ENCODE assay signal across 1 cellular context in genomic region chr10:15436696-15437095, GRCh38.
TF ChIP-seq lines count a peak whose summit lies in the region.

No MANE protein-coding gene starts in this region.

TF ChIP-seq in K562, 482 proteins besides CTCF, POLR2A, EP300 and RAD21 (continued from another document):
- TF ChIP-seq JUN (IDR thresholded peaks at IDR 0.05; ENCODE audit: borderline replicate concordance, low read depth, low read length) (peak; percentile 74), JUN (CRISPR knock-in tag; IDR thresholded peaks at IDR 0.05; ENCODE audit: borderline replicate concordance) (no peak), ZNF184 (CRISPR knock-in tag; IDR thresholded peaks at IDR 0.05) (no peak), RBM25 (IDR thresholded peaks at IDR 0.05; ENCODE audit: low read depth, low read length, severe bottlenecking) (no peak), ZSCAN32 (CRISPR knock-in tag; IDR thresholded peaks at IDR 0.05) (no peak), ESRRA (IDR thresholded peaks at IDR 0.05; ENCODE audit: borderline replicate concordance, low read depth) (no peak), ARID1B (IDR thresholded peaks at IDR 0.05) (peak; percentile 8; the same call in 1 of the 2 replicates), RFX1 (IDR thresholded peaks at IDR 0.05) (no peak), MLX (CRISPR knock-in tag; conservative IDR thresholded peaks at IDR 0.05) (no peak), SMARCE1 (IDR thresholded peaks at IDR 0.05) (peak; percentile 30; the same call in 1 of the 2 replicates), CBFA2T3 (IDR thresholded peaks at IDR 0.05) (peak; percentile 38; the same call in 1 of the 2 replicates), FOSL1 (tag; conservative IDR thresholded peaks at IDR 0.05) (peak; percentile 68), SIRT6 (IDR thresholded peaks at IDR 0.05; ENCODE audit: low read depth, low read length) (no peak), ETV1 (tag; conservative IDR thresholded peaks at IDR 0.05; ENCODE audit: low read depth) (no peak), SETDB1 (IDR thresholded peaks at IDR 0.05; ENCODE audit: low read length) (no peak), SMAD3 (CRISPR knock-in tag; conservative IDR thresholded peaks at IDR 0.05) (no peak), ETS2 (tag; IDR thresholded peaks at IDR 0.05; ENCODE audit: borderline replicate concordance, poor library complexity, severe bottlenecking) (no peak), ZNF24 (IDR thresholded peaks at IDR 0.05) (no peak), L3MBTL2 (IDR thresholded peaks at IDR 0.05) (no peak), ZNF444 (CRISPR knock-in tag; IDR thresholded peaks at IDR 0.05) (no peak), POLR2G (IDR thresholded peaks at IDR 0.05; ENCODE audit: low read depth, low read length) (no peak), GABPA (tag; conservative IDR thresholded peaks at IDR 0.05; ENCODE audit: low read depth) (no peak), ZNF41 (CRISPR knock-in tag; conservative IDR thresholded peaks at IDR 0.05) (no peak), SRF (CRISPR knock-in tag; IDR thresholded peaks at IDR 0.05) (no peak), HNRNPUL1 (IDR thresholded peaks at IDR 0.05; ENCODE audit: low read length) (no peak), HLTF (IDR thresholded peaks at IDR 0.05) (no peak), NFE2 (IDR thresholded peaks at IDR 0.05; ENCODE audit: low read depth) (no peak), PURB (CRISPR knock-in tag; IDR thresholded peaks at IDR 0.05; ENCODE audit: low read depth) (no peak), RNF2 (IDR thresholded peaks at IDR 0.05) (no peak), XRCC3 (IDR thresholded peaks at IDR 0.05) (no peak), NONO (IDR thresholded peaks at IDR 0.05; ENCODE audit: low read depth in 2 of 2, low read length in 1 of 2) (no peak), SAFB (IDR thresholded peaks at IDR 0.05; ENCODE audit: borderline replicate concordance, low read depth, low read length) (no peak), RHOXF2B (CRISPR knock-in tag; conservative IDR thresholded peaks at IDR 0.05) (no peak), HOXB6 (CRISPR knock-in tag; IDR thresholded peaks at IDR 0.05; ENCODE audit: borderline replicate concordance) (no peak), HNRNPH1 (optimal IDR thresholded peaks at IDR 0.05; ENCODE audit: low read depth, low read length) (no peak), CBFB (CRISPR knock-in tag; IDR thresholded peaks at IDR 0.05) (no peak), ZNF354B (CRISPR knock-in tag; IDR thresholded peaks at IDR 0.05) (no peak), ZBED1 (IDR thresholded peaks at IDR 0.05) (no peak), MED1 (CRISPR knock-in tag; IDR thresholded peaks at IDR 0.05; ENCODE audit: borderline replicate concordance) (no peak)
- TF ChIP-seq, protein P1, sequence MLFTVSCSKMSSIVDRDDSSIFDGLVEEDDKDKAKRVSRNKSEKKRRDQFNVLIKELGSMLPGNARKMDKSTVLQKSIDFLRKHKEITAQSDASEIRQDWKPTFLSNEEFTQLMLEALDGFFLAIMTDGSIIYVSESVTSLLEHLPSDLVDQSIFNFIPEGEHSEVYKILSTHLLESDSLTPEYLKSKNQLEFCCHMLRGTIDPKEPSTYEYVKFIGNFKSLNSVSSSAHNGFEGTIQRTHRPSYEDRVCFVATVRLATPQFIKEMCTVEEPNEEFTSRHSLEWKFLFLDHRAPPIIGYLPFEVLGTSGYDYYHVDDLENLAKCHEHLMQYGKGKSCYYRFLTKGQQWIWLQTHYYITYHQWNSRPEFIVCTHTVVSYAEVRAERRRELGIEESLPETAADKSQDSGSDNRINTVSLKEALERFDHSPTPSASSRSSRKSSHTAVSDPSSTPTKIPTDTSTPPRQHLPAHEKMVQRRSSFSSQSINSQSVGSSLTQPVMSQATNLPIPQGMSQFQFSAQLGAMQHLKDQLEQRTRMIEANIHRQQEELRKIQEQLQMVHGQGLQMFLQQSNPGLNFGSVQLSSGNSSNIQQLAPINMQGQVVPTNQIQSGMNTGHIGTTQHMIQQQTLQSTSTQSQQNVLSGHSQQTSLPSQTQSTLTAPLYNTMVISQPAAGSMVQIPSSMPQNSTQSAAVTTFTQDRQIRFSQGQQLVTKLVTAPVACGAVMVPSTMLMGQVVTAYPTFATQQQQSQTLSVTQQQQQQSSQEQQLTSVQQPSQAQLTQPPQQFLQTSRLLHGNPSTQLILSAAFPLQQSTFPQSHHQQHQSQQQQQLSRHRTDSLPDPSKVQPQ (CRISPR knock-in tag; IDR thresholded peaks at IDR 0.05; ENCODE audit: borderline replicate concordance): no peak
- TF ChIP-seq, protein P2, sequence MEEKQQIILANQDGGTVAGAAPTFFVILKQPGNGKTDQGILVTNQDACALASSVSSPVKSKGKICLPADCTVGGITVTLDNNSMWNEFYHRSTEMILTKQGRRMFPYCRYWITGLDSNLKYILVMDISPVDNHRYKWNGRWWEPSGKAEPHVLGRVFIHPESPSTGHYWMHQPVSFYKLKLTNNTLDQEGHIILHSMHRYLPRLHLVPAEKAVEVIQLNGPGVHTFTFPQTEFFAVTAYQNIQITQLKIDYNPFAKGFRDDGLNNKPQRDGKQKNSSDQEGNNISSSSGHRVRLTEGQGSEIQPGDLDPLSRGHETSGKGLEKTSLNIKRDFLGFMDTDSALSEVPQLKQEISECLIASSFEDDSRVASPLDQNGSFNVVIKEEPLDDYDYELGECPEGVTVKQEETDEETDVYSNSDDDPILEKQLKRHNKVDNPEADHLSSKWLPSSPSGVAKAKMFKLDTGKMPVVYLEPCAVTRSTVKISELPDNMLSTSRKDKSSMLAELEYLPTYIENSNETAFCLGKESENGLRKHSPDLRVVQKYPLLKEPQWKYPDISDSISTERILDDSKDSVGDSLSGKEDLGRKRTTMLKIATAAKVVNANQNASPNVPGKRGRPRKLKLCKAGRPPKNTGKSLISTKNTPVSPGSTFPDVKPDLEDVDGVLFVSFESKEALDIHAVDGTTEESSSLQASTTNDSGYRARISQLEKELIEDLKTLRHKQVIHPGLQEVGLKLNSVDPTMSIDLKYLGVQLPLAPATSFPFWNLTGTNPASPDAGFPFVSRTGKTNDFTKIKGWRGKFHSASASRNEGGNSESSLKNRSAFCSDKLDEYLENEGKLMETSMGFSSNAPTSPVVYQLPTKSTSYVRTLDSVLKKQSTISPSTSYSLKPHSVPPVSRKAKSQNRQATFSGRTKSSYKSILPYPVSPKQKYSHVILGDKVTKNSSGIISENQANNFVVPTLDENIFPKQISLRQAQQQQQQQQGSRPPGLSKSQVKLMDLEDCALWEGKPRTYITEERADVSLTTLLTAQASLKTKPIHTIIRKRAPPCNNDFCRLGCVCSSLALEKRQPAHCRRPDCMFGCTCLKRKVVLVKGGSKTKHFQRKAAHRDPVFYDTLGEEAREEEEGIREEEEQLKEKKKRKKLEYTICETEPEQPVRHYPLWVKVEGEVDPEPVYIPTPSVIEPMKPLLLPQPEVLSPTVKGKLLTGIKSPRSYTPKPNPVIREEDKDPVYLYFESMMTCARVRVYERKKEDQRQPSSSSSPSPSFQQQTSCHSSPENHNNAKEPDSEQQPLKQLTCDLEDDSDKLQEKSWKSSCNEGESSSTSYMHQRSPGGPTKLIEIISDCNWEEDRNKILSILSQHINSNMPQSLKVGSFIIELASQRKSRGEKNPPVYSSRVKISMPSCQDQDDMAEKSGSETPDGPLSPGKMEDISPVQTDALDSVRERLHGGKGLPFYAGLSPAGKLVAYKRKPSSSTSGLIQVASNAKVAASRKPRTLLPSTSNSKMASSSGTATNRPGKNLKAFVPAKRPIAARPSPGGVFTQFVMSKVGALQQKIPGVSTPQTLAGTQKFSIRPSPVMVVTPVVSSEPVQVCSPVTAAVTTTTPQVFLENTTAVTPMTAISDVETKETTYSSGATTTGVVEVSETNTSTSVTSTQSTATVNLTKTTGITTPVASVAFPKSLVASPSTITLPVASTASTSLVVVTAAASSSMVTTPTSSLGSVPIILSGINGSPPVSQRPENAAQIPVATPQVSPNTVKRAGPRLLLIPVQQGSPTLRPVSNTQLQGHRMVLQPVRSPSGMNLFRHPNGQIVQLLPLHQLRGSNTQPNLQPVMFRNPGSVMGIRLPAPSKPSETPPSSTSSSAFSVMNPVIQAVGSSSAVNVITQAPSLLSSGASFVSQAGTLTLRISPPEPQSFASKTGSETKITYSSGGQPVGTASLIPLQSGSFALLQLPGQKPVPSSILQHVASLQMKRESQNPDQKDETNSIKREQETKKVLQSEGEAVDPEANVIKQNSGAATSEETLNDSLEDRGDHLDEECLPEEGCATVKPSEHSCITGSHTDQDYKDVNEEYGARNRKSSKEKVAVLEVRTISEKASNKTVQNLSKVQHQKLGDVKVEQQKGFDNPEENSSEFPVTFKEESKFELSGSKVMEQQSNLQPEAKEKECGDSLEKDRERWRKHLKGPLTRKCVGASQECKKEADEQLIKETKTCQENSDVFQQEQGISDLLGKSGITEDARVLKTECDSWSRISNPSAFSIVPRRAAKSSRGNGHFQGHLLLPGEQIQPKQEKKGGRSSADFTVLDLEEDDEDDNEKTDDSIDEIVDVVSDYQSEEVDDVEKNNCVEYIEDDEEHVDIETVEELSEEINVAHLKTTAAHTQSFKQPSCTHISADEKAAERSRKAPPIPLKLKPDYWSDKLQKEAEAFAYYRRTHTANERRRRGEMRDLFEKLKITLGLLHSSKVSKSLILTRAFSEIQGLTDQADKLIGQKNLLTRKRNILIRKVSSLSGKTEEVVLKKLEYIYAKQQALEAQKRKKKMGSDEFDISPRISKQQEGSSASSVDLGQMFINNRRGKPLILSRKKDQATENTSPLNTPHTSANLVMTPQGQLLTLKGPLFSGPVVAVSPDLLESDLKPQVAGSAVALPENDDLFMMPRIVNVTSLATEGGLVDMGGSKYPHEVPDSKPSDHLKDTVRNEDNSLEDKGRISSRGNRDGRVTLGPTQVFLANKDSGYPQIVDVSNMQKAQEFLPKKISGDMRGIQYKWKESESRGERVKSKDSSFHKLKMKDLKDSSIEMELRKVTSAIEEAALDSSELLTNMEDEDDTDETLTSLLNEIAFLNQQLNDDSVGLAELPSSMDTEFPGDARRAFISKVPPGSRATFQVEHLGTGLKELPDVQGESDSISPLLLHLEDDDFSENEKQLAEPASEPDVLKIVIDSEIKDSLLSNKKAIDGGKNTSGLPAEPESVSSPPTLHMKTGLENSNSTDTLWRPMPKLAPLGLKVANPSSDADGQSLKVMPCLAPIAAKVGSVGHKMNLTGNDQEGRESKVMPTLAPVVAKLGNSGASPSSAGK (IDR thresholded peaks at IDR 0.05): no peak
- TF ChIP-seq, protein P3, sequence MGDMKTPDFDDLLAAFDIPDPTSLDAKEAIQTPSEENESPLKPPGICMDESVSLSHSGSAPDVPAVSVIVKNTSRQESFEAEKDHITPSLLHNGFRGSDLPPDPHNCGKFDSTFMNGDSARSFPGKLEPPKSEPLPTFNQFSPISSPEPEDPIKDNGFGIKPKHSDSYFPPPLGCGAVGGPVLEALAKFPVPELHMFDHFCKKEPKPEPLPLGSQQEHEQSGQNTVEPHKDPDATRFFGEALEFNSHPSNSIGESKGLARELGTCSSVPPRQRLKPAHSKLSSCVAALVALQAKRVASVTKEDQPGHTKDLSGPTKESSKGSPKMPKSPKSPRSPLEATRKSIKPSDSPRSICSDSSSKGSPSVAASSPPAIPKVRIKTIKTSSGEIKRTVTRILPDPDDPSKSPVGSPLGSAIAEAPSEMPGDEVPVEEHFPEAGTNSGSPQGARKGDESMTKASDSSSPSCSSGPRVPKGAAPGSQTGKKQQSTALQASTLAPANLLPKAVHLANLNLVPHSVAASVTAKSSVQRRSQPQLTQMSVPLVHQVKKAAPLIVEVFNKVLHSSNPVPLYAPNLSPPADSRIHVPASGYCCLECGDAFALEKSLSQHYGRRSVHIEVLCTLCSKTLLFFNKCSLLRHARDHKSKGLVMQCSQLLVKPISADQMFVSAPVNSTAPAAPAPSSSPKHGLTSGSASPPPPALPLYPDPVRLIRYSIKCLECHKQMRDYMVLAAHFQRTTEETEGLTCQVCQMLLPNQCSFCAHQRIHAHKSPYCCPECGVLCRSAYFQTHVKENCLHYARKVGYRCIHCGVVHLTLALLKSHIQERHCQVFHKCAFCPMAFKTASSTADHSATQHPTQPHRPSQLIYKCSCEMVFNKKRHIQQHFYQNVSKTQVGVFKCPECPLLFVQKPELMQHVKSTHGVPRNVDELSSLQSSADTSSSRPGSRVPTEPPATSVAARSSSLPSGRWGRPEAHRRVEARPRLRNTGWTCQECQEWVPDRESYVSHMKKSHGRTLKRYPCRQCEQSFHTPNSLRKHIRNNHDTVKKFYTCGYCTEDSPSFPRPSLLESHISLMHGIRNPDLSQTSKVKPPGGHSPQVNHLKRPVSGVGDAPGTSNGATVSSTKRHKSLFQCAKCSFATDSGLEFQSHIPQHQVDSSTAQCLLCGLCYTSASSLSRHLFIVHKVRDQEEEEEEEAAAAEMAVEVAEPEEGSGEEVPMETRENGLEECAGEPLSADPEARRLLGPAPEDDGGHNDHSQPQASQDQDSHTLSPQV (IDR thresholded peaks at IDR 0.05): no peak
- TF ChIP-seq, protein P4, sequence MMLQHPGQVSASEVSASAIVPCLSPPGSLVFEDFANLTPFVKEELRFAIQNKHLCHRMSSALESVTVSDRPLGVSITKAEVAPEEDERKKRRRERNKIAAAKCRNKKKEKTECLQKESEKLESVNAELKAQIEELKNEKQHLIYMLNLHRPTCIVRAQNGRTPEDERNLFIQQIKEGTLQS (IDR thresholded peaks at IDR 0.05): peak; percentile 70
- TF ChIP-seq, protein P4 (CRISPR knock-in tag; conservative IDR thresholded peaks at IDR 0.05): no peak
TF ChIP-seq in K562: peak in this region for 6.
